ENCODE assay signal across 8 cellular contexts in the genomic region with DNA sequence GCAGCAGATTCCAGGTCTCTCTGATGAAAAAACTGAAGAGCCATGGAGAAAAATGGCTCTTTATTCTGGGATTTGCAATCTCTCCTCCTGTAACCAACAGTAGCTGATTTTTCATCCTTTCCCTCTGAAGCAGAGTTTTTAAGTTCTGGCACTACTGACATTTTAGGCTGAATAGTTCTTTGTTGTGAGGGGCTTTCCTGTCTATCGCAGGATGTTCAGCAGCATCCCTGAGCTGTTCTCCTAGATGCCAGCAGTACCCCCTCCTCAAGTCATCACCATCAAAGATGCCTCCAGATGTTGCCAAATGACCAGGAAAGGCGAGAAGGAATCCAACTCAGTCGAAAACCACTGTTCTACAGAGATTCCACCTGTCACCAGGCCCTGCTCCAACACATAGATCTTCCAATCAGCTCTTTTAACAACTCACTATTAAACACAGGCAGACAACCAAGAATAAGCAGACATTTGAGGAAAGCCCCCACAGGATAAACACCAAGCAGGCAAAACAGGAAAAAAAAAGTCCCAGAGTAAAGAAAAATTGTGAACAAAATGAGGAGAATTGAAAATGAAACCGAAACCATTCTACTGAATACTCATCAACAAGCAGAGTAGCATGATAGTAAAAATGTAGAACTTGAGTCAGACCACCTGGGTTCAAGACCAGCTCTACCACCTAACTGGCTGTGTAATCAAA.
DNase-seq lines count a peak whose midpoint lies in the region; ATAC-seq and TF ChIP-seq lines count a peak whose summit lies in the region.

No MANE protein-coding gene starts in this region.

- H2AFZ ChIP-seq in OCI-LY1 (ENCODE audit: low read length): peak overlapping the region; percentile 94; the same call in 1 of the 2 replicates

- H3K9me2 ChIP-seq in OCI-LY1 (ENCODE audit: low read depth, low read length): no peaks in the 10 kb centered on the region

- no peaks in the 10 kb centered on the region for H3K9me3 Mint-ChIP-seq in effector memory CD8-positive, alpha-beta T cell

- H3K27me3 Mint-ChIP-seq in effector memory CD8-positive, alpha-beta T cell: no peaks in the 10 kb centered on the region

- peak overlapping the region; percentile 97 for H3K27ac Mint-ChIP-seq in effector memory CD8-positive, alpha-beta T cell

- no peaks in the 10 kb centered on the region for H3K9me3 ChIP-seq in OCI-LY1 (ENCODE audit: low read length)
- no peaks in the 10 kb centered on the region for H3K9me3 ChIP-seq in skeletal muscle satellite cell (replicated peaks; ENCODE audit: low read length)

- DNase-seq in CD1c-positive myeloid dendritic cell (ENCODE audit: extremely low spot score): peak; percentile 42
- peak in 2 of 3 experiments; percentile 2 to 23 for DNase-seq in effector memory CD8-positive, alpha-beta T cell
- DNase-seq in NCI-H1694 treated with DMSO at 0.1 percent for 48 hours (lab: John Stamatoyannopoulos, UW): no peak
- no peak for DNase-seq in NK-92 treated with Interleukin-12 subunit alpha and Interleukin-12 subunit beta, amount 100 ng/mL, for 24 hours (lab: John Stamatoyannopoulos, UW)
- no peak for DNase-seq in NK-92 (lab: John Stamatoyannopoulos, UW; ENCODE audit: unreplicated experiment)

- H3K4me1 ChIP-seq in OCI-LY1 (ENCODE audit: insufficient read depth, low read length, severe bottlenecking): peaks cover 11% of the 10 kb centered on the region
- H3K4me1 ChIP-seq in skeletal muscle satellite cell (ENCODE audit: control insufficient read depth, insufficient read depth, low read length): peaks cover 13% of the 10 kb centered on the region

- no peaks in the 10 kb centered on the region for H3K36me3 ChIP-seq in OCI-LY1 (ENCODE audit: insufficient read depth, low read length)
- no peaks in the 10 kb centered on the region for H3K36me3 ChIP-seq in skeletal muscle satellite cell (ENCODE audit: insufficient read depth, low read length)

- no peak overlapping the region for H3K27ac ChIP-seq in OCI-LY1 (ENCODE audit: low read depth, low read length, poor library complexity, severe bottlenecking)

- no peaks in the 10 kb centered on the region for H3K27me3 ChIP-seq in OCI-LY1 (ENCODE audit: insufficient read depth, low read length)
- H3K27me3 ChIP-seq in skeletal muscle satellite cell (ENCODE audit: control insufficient read depth, insufficient read depth, low read length): no peaks in the 10 kb centered on the region

- H3K4me3 ChIP-seq in OCI-LY1 (ENCODE audit: low read depth, low read length, poor library complexity, severe bottlenecking) (no peak overlapping the region), skeletal muscle satellite cell (ENCODE audit: low read length) (peak overlapping the region; percentile 41)

- H3K4me2 ChIP-seq in OCI-LY1 (ENCODE audit: low read length) (peak overlapping the region; percentile 47), skeletal muscle satellite cell (ENCODE audit: low read length) (peak overlapping the region; percentile 81)

- no peaks in the 10 kb centered on the region for H4K20me1 ChIP-seq in OCI-LY1 (ENCODE audit: insufficient read depth, low read length)

- H3F3A ChIP-seq in OCI-LY1 (ENCODE audit: insufficient read depth, low read length): no peaks in the 10 kb centered on the region

- H3K4me1 Mint-ChIP-seq in effector memory CD8-positive, alpha-beta T cell (ENCODE audit: low read depth in 2 of 2): peaks cover 18 to 32% of the 10 kb centered on the region in 2 donors

- no peak for TF ChIP-seq CTCF in OCI-LY1 (IDR thresholded peaks at IDR 0.05; ENCODE audit: low read length)

- peaks cover 7% of the 10 kb centered on the region for H3K36me3 Mint-ChIP-seq in effector memory CD8-positive, alpha-beta T cell (ENCODE audit: insufficient read depth)

- peak overlapping the region; percentile 84 to 86 for H3K4me3 Mint-ChIP-seq in effector memory CD8-positive, alpha-beta T cell

- no peaks in the 10 kb centered on the region for H3K79me2 ChIP-seq in OCI-LY1 (ENCODE audit: insufficient read depth, low read length)

- peak; percentile 65 for ATAC-seq in GM21447 (IDR thresholded peaks at IDR 0.05; ENCODE audit: unreplicated experiment)
- ATAC-seq in effector memory CD8-positive, alpha-beta T cell (replicated peaks): peak; percentile 62

- H3K9ac ChIP-seq in OCI-LY1 (ENCODE audit: low read length) (no peak overlapping the region), skeletal muscle satellite cell (ENCODE audit: low read depth, low read length) (peak overlapping the region; percentile 37)

Comparison
In these comparisons a context has a peak if more than half of its experiments do, and no peak if none do; other contexts are left out.
1. DNase-seq: peak in CD1c-positive myeloid dendritic cell (single experiment) and effector memory CD8-positive, alpha-beta T cell (2 of 3); none in NCI-H1694 treated with DMSO at 0.1 percent for 48 hours (single experiment), NK-92 treated with Interleukin-12 subunit alpha and Interleukin-12 subunit beta, amount 100 ng/mL, for 24 hours (single experiment) and NK-92 (single experiment).